In the genomic region with DNA sequence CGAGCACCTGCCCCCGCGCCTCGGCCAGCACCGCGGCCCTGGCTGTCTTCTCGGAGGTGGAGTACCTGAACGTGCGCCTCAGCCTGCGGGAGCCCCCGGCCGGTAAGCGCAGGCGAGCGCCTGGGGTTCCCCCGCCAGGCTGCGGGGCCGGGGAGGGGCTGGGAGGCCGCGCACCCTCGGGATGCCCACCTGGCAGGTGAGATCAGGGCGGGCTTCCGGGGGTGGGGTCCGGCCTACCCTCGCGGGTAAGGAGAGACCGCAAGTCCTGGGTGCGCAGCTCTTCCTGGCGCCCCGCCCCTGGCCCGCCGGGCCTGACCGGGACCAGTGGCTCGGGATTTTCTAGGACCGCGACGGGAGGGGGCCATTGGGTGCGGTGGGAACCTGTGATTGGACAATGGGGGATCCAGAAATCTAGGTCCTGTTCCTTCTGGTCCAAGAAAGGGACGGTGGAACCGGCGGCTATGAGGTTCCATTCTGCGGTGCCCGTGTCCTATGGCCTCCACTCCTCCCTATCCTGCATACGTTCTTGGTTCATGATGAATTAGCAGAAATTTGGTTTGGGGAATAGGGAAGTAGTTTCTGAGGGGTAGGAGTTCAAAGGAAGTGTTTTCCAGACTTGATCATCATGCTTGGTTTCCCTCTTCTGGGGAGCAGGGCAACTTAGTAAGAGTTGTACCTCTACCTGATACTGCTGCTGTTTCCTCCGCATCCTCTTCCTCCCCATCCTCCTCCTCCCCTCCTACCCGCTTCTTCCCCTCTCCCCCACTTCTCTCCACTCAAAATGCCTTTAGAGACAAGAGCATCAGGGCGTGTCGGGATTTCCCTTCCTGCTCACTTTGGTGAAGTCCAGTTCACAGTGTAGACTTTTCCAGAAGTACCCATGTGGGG, we compare ENCODE assay signal across 8 cellular contexts. TPM values are rescaled to one million over a fixed set of nuclear protein-coding genes. Genes with fewer than 3 reads are reported as not detected.
A peak's percentile ranks its signal among the peaks of the same experiment; 100 is the strongest.
DNase-seq lines count a peak whose midpoint lies in the region; ATAC-seq and TF ChIP-seq lines count a peak whose summit lies in the region.

No MANE protein-coding gene starts in this region.

- POLR2A ChIA-PET in activated CD8-positive, alpha-beta T cell treated with anti-CD3 and anti-CD28 coated beads for 36 hours (lab: Charles Lee), result no interaction called here
- POLR2A ChIA-PET in naive thymus-derived CD8-positive, alpha-beta T cell (lab: Charles Lee), result no interaction called here

- H3K36me3 ChIP-seq in aorta (ENCODE audit: control insufficient read depth in 1 of 2, insufficient read depth in 2 of 2, low read length in 1 of 2), result no peaks in the 10 kb centered on the region

- no peak overlapping the region for H3K27ac ChIP-seq in aorta (ENCODE audit: low read depth in 1 of 2, low read length in 2 of 2)

- peak; percentile 38 for DNase-seq in AG20443 (ENCODE audit: low spot score)
- DNase-seq in activated CD8-positive, alpha-beta T cell treated with anti-CD3 and anti-CD28 coated beads for 36 hours, result peak; percentile 19
- DNase-seq in fibroblast of pulmonary artery (ENCODE audit: low read depth), result peak; percentile 20
- DNase-seq in naive thymus-derived CD8-positive, alpha-beta T cell, result peak in 7 of 10 donors; percentile 5 to 65 (median 34)
- peak; percentile 75 to 86 for DNase-seq in aorta
- DNase-seq in GM19238 (ENCODE audit: insufficient read length, low spot score), result no peak
- DNase-seq in NCI-H2107 (lab: John Stamatoyannopoulos, UW), result no peak

- TF ChIP-seq CTCF in activated CD8-positive, alpha-beta T cell treated with anti-CD3 and anti-CD28 coated beads for 36 hours (IDR thresholded peaks at IDR 0.05), result no peak
- TF ChIP-seq CTCF in fibroblast of pulmonary artery (IDR thresholded peaks at IDR 0.05; ENCODE audit: low read length, missing control alignments), result no peak

- H3K4me3 ChIP-seq in fibroblast of pulmonary artery (replicated peaks; ENCODE audit: low read depth, low read length) (peak overlapping the region; percentile 59), aorta (ENCODE audit: low read length in 2 of 2) (peak overlapping the region; percentile 51 to 69)

- H3K4me1 Mint-ChIP-seq in activated CD8-positive, alpha-beta T cell treated with anti-CD3 and anti-CD28 coated beads for 36 hours (ENCODE audit: low read depth), result peaks cover 12% of the 10 kb centered on the region
- peaks cover 13 to 38% (median 28%) of the 10 kb centered on the region in 4 donors for H3K4me1 Mint-ChIP-seq in naive thymus-derived CD8-positive, alpha-beta T cell

- no peaks in the 10 kb centered on the region for H3K36me3 Mint-ChIP-seq in activated CD8-positive, alpha-beta T cell treated with anti-CD3 and anti-CD28 coated beads for 36 hours (ENCODE audit: low read depth)
- H3K36me3 Mint-ChIP-seq in naive thymus-derived CD8-positive, alpha-beta T cell, result peaks cover 0 to 8% (median 6%) of the 10 kb centered on the region in 3 donors

- H3K27me3 ChIP-seq in aorta (ENCODE audit: control insufficient read depth in 1 of 2, insufficient read depth in 2 of 2, low read length in 1 of 2), result no peaks in the 10 kb centered on the region

- CTCF ChIA-PET in activated CD8-positive, alpha-beta T cell treated with anti-CD3 and anti-CD28 coated beads for 36 hours (lab: Charles Lee), result no interaction called here

- no peaks in the 10 kb centered on the region for H3K9me3 Mint-ChIP-seq in activated CD8-positive, alpha-beta T cell treated with anti-CD3 and anti-CD28 coated beads for 36 hours
- H3K9me3 Mint-ChIP-seq in naive thymus-derived CD8-positive, alpha-beta T cell, result peaks cover 0 to 2% (median 0%) of the 10 kb centered on the region in 9 donors

- intact Hi-C loops in activated CD8-positive, alpha-beta T cell treated with anti-CD3 and anti-CD28 coated beads for 36 hours (cut with micrococcal nuclease), result no loop called here
- intact Hi-C loops in aorta (cut with DNase I), result loop anchor here (10.0 kb wide), 3 partner anchors 63 to 463 kb away; no protein-coding TSS in a partner anchor

- H3K27me3 Mint-ChIP-seq in activated CD8-positive, alpha-beta T cell treated with anti-CD3 and anti-CD28 coated beads for 36 hours, result no peaks in the 10 kb centered on the region
- peaks cover 0 to 2% (median 0%) of the 10 kb centered on the region in 5 donors for H3K27me3 Mint-ChIP-seq in naive thymus-derived CD8-positive, alpha-beta T cell

- peak overlapping the region; percentile 26 for H3K27ac Mint-ChIP-seq in activated CD8-positive, alpha-beta T cell treated with anti-CD3 and anti-CD28 coated beads for 36 hours
- H3K27ac Mint-ChIP-seq in naive thymus-derived CD8-positive, alpha-beta T cell, result peak overlapping the region; percentile 7 to 92 (median 85)

- H3K9me3 ChIP-seq in aorta (ENCODE audit: control insufficient read depth, low read length), result no peaks in the 10 kb centered on the region

- 8 to 12% methylated on average over 29 to 48 of the region's 48 CpGs for WGBS in aorta, 2 donors

- ATAC-seq in HG03280 (IDR thresholded peaks at IDR 0.05; ENCODE audit: unreplicated experiment), result peak; percentile 7
- ATAC-seq in activated CD8-positive, alpha-beta T cell treated with anti-CD3 and anti-CD28 coated beads for 36 hours, result no peak
- ATAC-seq in naive thymus-derived CD8-positive, alpha-beta T cell, result peak in 1 of 2 donors; percentile 9
- no peak for ATAC-seq in aorta (ENCODE audit: low FRiP score)

- peaks cover 4% of the 10 kb centered on the region in 2 donors for H3K4me1 ChIP-seq in aorta (ENCODE audit: control insufficient read depth in 1 of 2, insufficient read depth in 2 of 2, low read length in 2 of 2)

- H3K4me3 Mint-ChIP-seq in activated CD8-positive, alpha-beta T cell treated with anti-CD3 and anti-CD28 coated beads for 36 hours, result peak overlapping the region; percentile 69
- H3K4me3 Mint-ChIP-seq in naive thymus-derived CD8-positive, alpha-beta T cell, result peak overlapping the region; percentile 72 to 92 (median 86)

RNA-seq across cellular contexts. Expression of gene ARRDC4, which starts 0.8 kb away (rescaled TPM):
- total RNA-seq in activated CD8-positive, alpha-beta T cell treated with anti-CD3 and anti-CD28 coated beads for 36 hours, result under 1 TPM; 0.90 to 0.94 TPM
- 1 to 10 TPM; 1.3 to 1.5 TPM for total RNA-seq in naive thymus-derived CD8-positive, alpha-beta T cell
- under 1 TPM; 0.53 to 0.63 (median 0.56) TPM for polyA plus RNA-seq in naive thymus-derived CD8-positive, alpha-beta T cell
- total RNA-seq in aorta, result 10 to 100 TPM; 19.1 to 24.5 TPM
- polyA plus RNA-seq in aorta, result 10 to 100 TPM in 1 of 2 donors, 1 to 10 TPM in 1; 3.1 to 27.2 TPM

Comparison
In these comparisons a context has a peak if more than half of its experiments do, and no peak if none do; other contexts are left out.
1. DNase-seq: peak in AG20443 (single experiment), activated CD8-positive, alpha-beta T cell treated with anti-CD3 and anti-CD28 coated beads for 36 hours (single experiment), fibroblast of pulmonary artery (single experiment), naive thymus-derived CD8-positive, alpha-beta T cell (7 of 10) and aorta (2 of 2); none in GM19238 (single experiment) and NCI-H2107 (single experiment).
2. RNA of gene ARRDC4, which starts 0.8 kb away (total RNA-seq): 19.1 to 24.5 TPM in aorta; 1.3 to 1.5 TPM in naive thymus-derived CD8-positive, alpha-beta T cell and 0.90 to 0.94 TPM in activated CD8-positive, alpha-beta T cell treated with anti-CD3 and anti-CD28 coated beads for 36 hours; every median in the first group is over 4 times any median in the second.